In the genomic region with DNA sequence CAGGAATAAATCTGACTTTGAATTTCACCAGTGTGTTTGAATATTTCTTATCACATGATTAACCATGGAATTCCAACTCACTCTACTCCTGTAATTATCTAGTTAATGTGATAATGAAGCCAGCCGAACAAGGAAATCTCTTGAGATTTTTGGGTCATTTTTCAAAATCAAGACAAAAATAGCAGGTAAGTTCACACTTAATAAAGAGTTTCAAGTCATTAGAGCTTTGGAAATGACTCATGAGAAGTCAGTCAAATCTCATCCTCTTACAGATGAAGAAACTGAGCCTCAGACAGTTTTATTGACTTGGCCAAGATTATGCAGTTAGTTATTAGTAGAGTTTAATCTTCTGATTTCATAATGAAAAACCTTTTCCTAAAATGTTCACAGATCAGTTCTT, we compare ENCODE assay signal across 28 cellular contexts.
"Had no signal": no experiment of that assay in that cellular context is flagged by ENCODE, and none has a peak within 500 bp of the region (broad histone marks: within the 10 kb centered on the region; RNA-seq: fewer than 3 reads in every experiment).

No MANE protein-coding gene starts in this region.

- H3K27ac Mint-ChIP-seq: immature natural killer cell; memory B cell; naive B cell; natural killer cell; stimulated activated naive B cell treated with anti-CD40 and anti-IgM and Interleukin-4, amounts not matched to agents 10 μg/mL and 1 μg/mL and 100 μg/mL, for 72 hours had no signal

- H3K27me3 ChIP-seq: pancreas, stomach, testis, thyroid gland, transverse colon, upper lobe of left lung, vagina had no signal

- H3K27me3 Mint-ChIP-seq: naive B cell had no signal

- H3K36me3 Mint-ChIP-seq: immature natural killer cell, natural killer cell had no signal

- H3K4me3 Mint-ChIP-seq: immature natural killer cell; memory B cell; naive B cell; natural killer cell; neural crest cell; stimulated activated naive B cell treated with anti-CD40 and anti-IgM and Interleukin-4, amounts not matched to agents 10 μg/mL and 1 μg/mL and 100 μg/mL, for 72 hours had no signal

- H3K9me3 Mint-ChIP-seq: memory B cell; naive B cell; natural killer cell; stimulated activated naive B cell treated with anti-CD40 and anti-IgM and Interleukin-4, amounts not matched to agents 10 μg/mL and 1 μg/mL and 100 μg/mL, for 72 hours had no signal

- ATAC-seq: natural killer cell; pancreas; right cardiac atrium; sciatic nerve; stimulated activated naive B cell treated with anti-CD40 and anti-IgM and Interleukin-4, amounts not matched to agents 10 μg/mL and 1 μg/mL and 100 μg/mL, for 72 hours; stimulated activated naive CD8-positive, alpha-beta T cell treated with anti-CD3 and anti-CD28 coated beads, Interleukin-15, Interleukin-2, amounts not matched to agents 100 U/mL and 50 U/mL, for 24 hours had no signal

- DNase-seq: hypothalamus; immature natural killer cell; kidney; left ventricle myocardium inferior; naive B cell; natural killer cell; nucleus accumbens; pancreas; posterior cingulate gyrus; retina; right cardiac atrium; stimulated activated CD4-positive, alpha-beta T cell treated with anti-CD3 and anti-CD28 coated beads, Interleukin-12 subunit alpha, Interleukin-12 subunit beta, amount 100 ng/mL, for 4 hours; stimulated activated CD4-positive, alpha-beta T cell treated with anti-CD3 and anti-CD28 coated beads, Interleukin-15, amount 100 ng/mL, for 24 hours; stimulated activated CD4-positive, alpha-beta T cell treated with anti-CD3 and anti-CD28 coated beads, Interleukin-2, amount 100 ng/mL, for 24 hours; stimulated activated CD4-positive, alpha-beta T cell treated with anti-CD3 and anti-CD28 coated beads, Interleukin-4, amount 100 ng/mL, for 1 hour; stimulated activated naive B cell treated with anti-CD40 and anti-IgM and Interleukin-4, amounts not matched to agents 10 μg/mL and 1 μg/mL and 100 μg/mL, for 72 hours; stimulated activated naive CD8-positive, alpha-beta T cell treated with anti-CD3 and anti-CD28 coated beads, Interleukin-15, Interleukin-2, amounts not matched to agents 100 U/mL and 50 U/mL, for 24 hours; stomach; testis; thyroid gland; transverse colon; upper lobe of left lung had no signal

- H3K9me3 ChIP-seq: left ventricle myocardium inferior, pancreas, prostate gland, stomach, testis, thyroid gland, transverse colon, upper lobe of left lung, vagina had no signal

- H3K27ac ChIP-seq: left ventricle myocardium inferior, pancreas, prostate gland, skin epidermis, stomach, testis, thyroid gland, transverse colon, upper lobe of left lung, vagina had no signal

- H3K4me1 Mint-ChIP-seq: immature natural killer cell; naive B cell; natural killer cell; stimulated activated naive B cell treated with anti-CD40 and anti-IgM and Interleukin-4, amounts not matched to agents 10 μg/mL and 1 μg/mL and 100 μg/mL, for 72 hours had no signal

- H3K36me3 ChIP-seq: left ventricle myocardium inferior, pancreas, prostate gland, stomach, thyroid gland, transverse colon, upper lobe of left lung, vagina had no signal

- H3K4me3 ChIP-seq: left ventricle myocardium inferior, pancreas, prostate gland, skin epidermis, stomach, testis, thyroid gland, transverse colon, upper lobe of left lung, vagina had no signal

- H3K4me1 ChIP-seq: pancreas, prostate gland, upper lobe of left lung had no signal
